ENCODE assay signal across 27 cellular contexts in genomic region chr12:112115259-112116045, GRCh38. TPM values are rescaled to one million over a fixed set of nuclear protein-coding genes. Genes with fewer than 3 reads are reported as not detected.
DNase-seq lines count a peak whose midpoint lies in the region; ATAC-seq and TF ChIP-seq lines count a peak whose summit lies in the region.
"Had no signal": no experiment of that assay in that cellular context is flagged by ENCODE, and none has a peak within 500 bp of the region (broad histone marks: within the 10 kb centered on the region; RNA-seq: fewer than 3 reads in every experiment).

No MANE protein-coding gene starts in this region.

- CTCF ChIA-PET in SK-N-SH (lab: Yijun Ruan, JAX) = no interaction called here

- ATAC-seq in SK-N-SH treated with all-trans-retinoic acid at 6 μM for 48 hours (no peak), RWPE2 (ENCODE audit: low read depth) (no peak), esophagus mucosa (peak; percentile 48), omental fat pad (ENCODE audit: low FRiP score) (no peak), HG02973 (IDR thresholded peaks at IDR 0.05; ENCODE audit: unreplicated experiment) (no peak), GM21360 (IDR thresholded peaks at IDR 0.05; ENCODE audit: unreplicated experiment) (no peak)

- H3K27ac ChIP-seq in SK-N-SH (ENCODE audit: low read depth in 2 of 2, low read length in 1 of 2) = no peak overlapping the region
- peak overlapping the region; percentile 70 for H3K27ac ChIP-seq in RWPE2 (ENCODE audit: poor library complexity, severe bottlenecking)
- no peak overlapping the region for H3K27ac ChIP-seq in smooth muscle cell (ENCODE audit: low read depth)

- H3K9me3 ChIP-seq in SK-N-SH = no peaks in the 10 kb centered on the region
- no peaks in the 10 kb centered on the region for H3K9me3 ChIP-seq in RWPE2 (ENCODE audit: severe bottlenecking)
- H3K9me3 ChIP-seq in smooth muscle cell (replicated peaks; ENCODE audit: low read depth) = no peaks in the 10 kb centered on the region
- H3K9me3 ChIP-seq: esophagus muscularis mucosa, psoas muscle, tibial artery had no signal

- WGBS in SK-N-SH (ENCODE audit: low lambda C conversion rate) = 87% methylated on average over 6 of the region's 6 CpGs
- WGBS in smooth muscle cell (ENCODE audit: low lambda C conversion rate) = 94% methylated on average over 6 of the region's 6 CpGs

- H3K4me1 ChIP-seq in SK-N-SH (ENCODE audit: control insufficient read depth in 1 of 2, insufficient read depth in 2 of 2, low read depth in 1 of 2, low read length in 1 of 2) (peaks cover 10 to 12% of the 10 kb centered on the region in 2 experiments; a peak in 2 of 4 replicates), RWPE2 (ENCODE audit: insufficient read depth, poor library complexity, severe bottlenecking) (peaks cover 28% of the 10 kb centered on the region), smooth muscle cell (ENCODE audit: low read depth) (peaks cover 8% of the 10 kb centered on the region)
- H3K4me1 ChIP-seq: psoas muscle had no signal

- H3K79me2 ChIP-seq in SK-N-SH (ENCODE audit: insufficient read depth) (no peaks in the 10 kb centered on the region), smooth muscle cell (ENCODE audit: low read depth) (no peaks in the 10 kb centered on the region)

- no peaks in the 10 kb centered on the region for H3K9me2 ChIP-seq in SK-N-SH

- H3F3A ChIP-seq in SK-N-SH (replicated peaks; ENCODE audit: insufficient read depth) = peaks cover 12% of the 10 kb centered on the region
- H3F3A ChIP-seq in smooth muscle cell (ENCODE audit: low read depth) = peaks cover 6% of the 10 kb centered on the region

- no peaks in the 10 kb centered on the region for H3K27me3 ChIP-seq in SK-N-SH (ENCODE audit: insufficient read depth)
- H3K27me3 ChIP-seq in RWPE2 (ENCODE audit: insufficient read depth, poor library complexity, severe bottlenecking) = no peaks in the 10 kb centered on the region
- H3K27me3 ChIP-seq in smooth muscle cell (ENCODE audit: low read depth) = no peaks in the 10 kb centered on the region
- H3K27me3 ChIP-seq: esophagus muscularis mucosa, MG63, tibial artery had no signal

- TF ChIP-seq EP300 in SK-N-SH (IDR thresholded peaks at IDR 0.05; ENCODE audit: borderline replicate concordance in 1 of 2, low read depth in 1 of 2, low read length in 1 of 2) = no peak

- no peak overlapping the region for H3K9ac ChIP-seq in SK-N-SH
- no peak overlapping the region for H3K9ac ChIP-seq in smooth muscle cell (ENCODE audit: low read depth)

- H3K4me2 ChIP-seq in SK-N-SH (no peak overlapping the region), smooth muscle cell (no peak overlapping the region)

- TF ChIP-seq CTCF in SK-N-SH (IDR thresholded peaks at IDR 0.05) (no peak), RWPE2 (IDR thresholded peaks at IDR 0.05; ENCODE audit: poor library complexity, severe bottlenecking) (no peak), smooth muscle cell (IDR thresholded peaks at IDR 0.05; ENCODE audit: borderline replicate concordance, insufficient read depth, poor library complexity, severe bottlenecking) (no peak), omental fat pad (IDR thresholded peaks at IDR 0.05) (no peak)

- TF ChIP-seq RAD21 in SK-N-SH (IDR thresholded peaks at IDR 0.05; ENCODE audit: low read length) = no peak

- DNase-seq in SK-N-SH (no peak), RWPE2 (ENCODE audit: low spot score) (no peak), smooth muscle cell (lab: John Stamatoyannopoulos, UW; ENCODE audit: unreplicated experiment) (no peak), omental fat pad (ENCODE audit: low spot score) (no peak)
- DNase-seq: 8988T; activated CD4-positive, alpha-beta T cell treated with anti-CD3 and anti-CD28 coated beads for 48 hours; activated naive CD4-positive, alpha-beta T cell treated with anti-CD3 and anti-CD28 coated beads, Interleukin-2, amount 50 U/mL, for 16 hours; amniotic stem cell; CD4-positive, alpha-beta memory T cell; DMS153; effector CD8-positive, alpha-beta T cell; foreskin melanocyte; KG1; left cardiac atrium; mesenchymal stem cell; MG63; NCI-H1436; NCI-H446 treated with DMSO at 0.1 percent for 48 hours; psoas muscle; stimulated activated CD4-positive, alpha-beta T cell treated with anti-CD3 and anti-CD28 coated beads, Interleukin-15, amount 100 ng/mL, for 24 hours; stimulated activated naive CD4-positive, alpha-beta T cell; tibial artery had no signal

- no peak overlapping the region for H3K4me3 ChIP-seq in SK-N-SH (ENCODE audit: low read depth in 2 of 2, low read length in 1 of 2)
- H3K4me3 ChIP-seq in RWPE2 (ENCODE audit: severe bottlenecking) = no peak overlapping the region
- no peak overlapping the region for H3K4me3 ChIP-seq in smooth muscle cell
- H3K4me3 ChIP-seq: MG63 had no signal

- no peaks in the 10 kb centered on the region for H4K20me1 ChIP-seq in SK-N-SH (ENCODE audit: insufficient read depth)
- no peaks in the 10 kb centered on the region for H4K20me1 ChIP-seq in smooth muscle cell (ENCODE audit: low read depth)

- H2AFZ ChIP-seq in SK-N-SH (ENCODE audit: low read depth) (0 out of 2 replicates have a peak overlapping the region, but pooled peaks have one; percentile 99), smooth muscle cell (ENCODE audit: low read depth) (peak overlapping the region; percentile 78)

- H3K36me3 ChIP-seq in SK-N-SH (replicated peaks in 1 of 2; ENCODE audit: control insufficient read depth in 1 of 2, insufficient read depth in 2 of 2, low read length in 1 of 2) (no peaks in the 10 kb centered on the region), RWPE2 (ENCODE audit: low read depth) (no peaks in the 10 kb centered on the region), smooth muscle cell (ENCODE audit: low read depth) (no peaks in the 10 kb centered on the region)
- H3K36me3 ChIP-seq: esophagus muscularis mucosa, MG63, tibial artery had no signal

- POLR2A ChIA-PET in SK-N-SH (lab: Yijun Ruan, JAX) = interaction anchor here (2.3 kb wide), 1 partner anchor 8 kb away, joined by 11 read pairs; no protein-coding TSS in a partner anchor

TF ChIP-seq in SK-N-SH, 30 proteins besides CTCF, POLR2A, EP300 and RAD21:
- no peak for TF ChIP-seq POLR2AphosphoS5 (IDR thresholded peaks at IDR 0.05; ENCODE audit: low read depth, low read length)

TF ChIP-seq in SK-N-SH treated with all-trans-retinoic acid at 6 μM for 48 hours, 23 proteins besides CTCF, POLR2A, EP300 and RAD21:
- no peak for TF ChIP-seq ZNF565 (CRISPR knock-in tag; conservative IDR thresholded peaks at IDR 0.05; ENCODE audit: low read depth)

RNA-seq across cellular contexts. Expression of gene NAA25, which starts 6.9 kb away (rescaled TPM):
- polyA plus RNA-seq in SK-N-SH (2012; rRNA removed) (4.4 and 6.0 TPM in 2 replicates), smooth muscle cell (13.1 and 14.7 TPM in 2 replicates)
- 5.3 and 6.4 TPM in 2 replicates for polyA plus RNA-seq in SK-N-SH (2012; cell fraction: cytosol; rRNA removed)
- polyA plus RNA-seq in SK-N-SH (2012; cell fraction: nucleus; rRNA removed) = 7.3 and 13.6 TPM in 2 replicates
- total RNA-seq in esophagus mucosa (18.6 TPM), smooth muscle cell (19.1 and 19.8 TPM in 2 replicates), omental fat pad (10 to 100 TPM; 16.6 to 70.6 (median 23.0) TPM)

RNA-seq across cellular contexts. Expression of gene TRAFD1, which starts 9.9 kb away (rescaled TPM):
- polyA plus RNA-seq in SK-N-SH (2012; rRNA removed) = 12.4 and 18.2 TPM in 2 replicates
- 15.0 and 16.3 TPM in 2 replicates for polyA plus RNA-seq in SK-N-SH (2012; cell fraction: cytosol; rRNA removed)
- polyA plus RNA-seq in SK-N-SH (2012; cell fraction: nucleus; rRNA removed) = 12.6 and 16.7 TPM in 2 replicates
- total RNA-seq in esophagus mucosa = 24.0 TPM
- total RNA-seq in smooth muscle cell = 21.7 and 30.2 TPM in 2 replicates
- polyA plus RNA-seq in smooth muscle cell = 40.7 and 44.8 TPM in 2 replicates
- 10 to 100 TPM; 25.1 to 44.3 (median 29.8) TPM for total RNA-seq in omental fat pad
